In genomic region chr2:28594369-28595108, GRCh38 we compare ENCODE assay signal across 1 cellular context.
TF ChIP-seq lines count a peak whose summit lies in the region.

No MANE protein-coding gene starts in this region.

TF ChIP-seq in endothelial cell of umbilical vein, 7 proteins besides CTCF, POLR2A, EP300 and RAD21 (continued from another document):
- TF ChIP-seq, protein P1, sequence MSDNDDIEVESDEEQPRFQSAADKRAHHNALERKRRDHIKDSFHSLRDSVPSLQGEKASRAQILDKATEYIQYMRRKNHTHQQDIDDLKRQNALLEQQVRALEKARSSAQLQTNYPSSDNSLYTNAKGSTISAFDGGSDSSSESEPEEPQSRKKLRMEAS (IDR thresholded peaks at IDR 0.05; ENCODE audit: insufficient read depth, insufficient read length) = no peak
- TF ChIP-seq EZH2 (IDR thresholded peaks at IDR 0.05; ENCODE audit: borderline replicate concordance, low read depth, low read length, severe bottlenecking) = no peak
